Comparison of ENCODE assay signal across 21 cellular contexts in genomic region chr9:112494153-112494552, GRCh38. TPM values are rescaled to one million over a fixed set of nuclear protein-coding genes. Genes with fewer than 3 reads are reported as not detected.
DNase-seq lines count a peak whose midpoint lies in the region; ATAC-seq lines count a peak whose summit lies in the region.
"Had no signal": no experiment of that assay in that cellular context is flagged by ENCODE, and none has a peak within 500 bp of the region (broad histone marks: within the 10 kb centered on the region; RNA-seq: fewer than 3 reads in every experiment).

No MANE protein-coding gene starts in this region.

- H3K4me3 Mint-ChIP-seq in stimulated activated effector memory CD8-positive, alpha-beta T cell treated with anti-CD3 and anti-CD28 coated beads, Interleukin-12 subunit alpha, Interleukin-12 subunit beta, amount 100 ng/mL, for 72 hours, result no peak overlapping the region

- peaks cover 33% of the 10 kb centered on the region for H3K4me1 ChIP-seq in Karpas-422 (ENCODE audit: low read length)
- H3K4me1 ChIP-seq in adipocyte (ENCODE audit: control insufficient read depth, insufficient read depth, low read length), result peaks cover 9% of the 10 kb centered on the region

- H3K9me3 ChIP-seq in Karpas-422 (ENCODE audit: low read length) (no peaks in the 10 kb centered on the region), adipocyte (ENCODE audit: control insufficient read depth, low read length) (peaks cover 26% of the 10 kb centered on the region)

- peaks cover 100% of the 10 kb centered on the region for H3K79me2 ChIP-seq in Karpas-422 (ENCODE audit: low read length)

- peaks cover 11% of the 10 kb centered on the region for H3K9me3 Mint-ChIP-seq in stimulated activated effector memory CD8-positive, alpha-beta T cell treated with anti-CD3 and anti-CD28 coated beads, Interleukin-12 subunit alpha, Interleukin-12 subunit beta, amount 100 ng/mL, for 72 hours

- H3K4me2 ChIP-seq in Karpas-422 (ENCODE audit: low read depth, low read length, poor library complexity, severe bottlenecking), result no peak overlapping the region
- H3K4me2 ChIP-seq: KMS-11 had no signal

- H3K36me3 Mint-ChIP-seq in stimulated activated effector memory CD8-positive, alpha-beta T cell treated with anti-CD3 and anti-CD28 coated beads, Interleukin-12 subunit alpha, Interleukin-12 subunit beta, amount 100 ng/mL, for 72 hours, result peaks cover 8% of the 10 kb centered on the region

- peak; percentile 7 for DNase-seq in NCI-H510A treated with DMSO at 0.1 percent for 48 hours (lab: John Stamatoyannopoulos, UW)
- DNase-seq in NCI-H510A (lab: John Stamatoyannopoulos, UW), result no peak
- DNase-seq in Karpas-422, result no peak
- DNase-seq in adipocyte (ENCODE audit: low read depth), result no peak
- no peak for DNase-seq in stimulated activated effector memory CD8-positive, alpha-beta T cell treated with anti-CD3 and anti-CD28 coated beads, Interleukin-12 subunit alpha, Interleukin-12 subunit beta, amount 100 ng/mL, for 72 hours (ENCODE audit: low spot score in 2 of 2)
- no peak for DNase-seq in mucosa of gallbladder (ENCODE audit: low spot score)
- no peak for DNase-seq in SW480 (ENCODE audit: low spot score)
- DNase-seq in activated CD4-positive, alpha-beta T cell treated with anti-CD3 and anti-CD28 coated beads for 48 hours, result no peak
- DNase-seq: AML-193; C1 segment of cervical spinal cord; CD8-positive, alpha-beta memory T cell; GDM1; NCI-H1417 treated with DMSO at 0.1 percent for 48 hours; NCI-H187; NCI-H2107; NCI-H2227 treated with DMSO at 0.1 percent for 48 hours; NCI-H524 treated with DMSO at 0.1 percent for 48 hours; RPMI8226; SHP77; SW 1271 had no signal

- peak overlapping the region; percentile 27 for H3K27ac Mint-ChIP-seq in stimulated activated effector memory CD8-positive, alpha-beta T cell treated with anti-CD3 and anti-CD28 coated beads, Interleukin-12 subunit alpha, Interleukin-12 subunit beta, amount 100 ng/mL, for 72 hours

- H3K27ac ChIP-seq in Karpas-422 (ENCODE audit: low read length), result peak overlapping the region; percentile 12; the same call in 1 of the 2 replicates
- H3K27ac ChIP-seq: KMS-11 had no signal

- H3K4me3 ChIP-seq in Karpas-422 (ENCODE audit: low read length), result no peak overlapping the region
- peak overlapping the region; percentile 24 for H3K4me3 ChIP-seq in adipocyte (ENCODE audit: low read length)

- no peaks in the 10 kb centered on the region for H3K4me1 Mint-ChIP-seq in stimulated activated effector memory CD8-positive, alpha-beta T cell treated with anti-CD3 and anti-CD28 coated beads, Interleukin-12 subunit alpha, Interleukin-12 subunit beta, amount 100 ng/mL, for 72 hours

- H4K20me1 ChIP-seq in Karpas-422 (ENCODE audit: insufficient read depth, low read depth, low read length), result no peaks in the 10 kb centered on the region

- H3K9ac ChIP-seq in Karpas-422 (ENCODE audit: low read length) (no peak overlapping the region), adipocyte (ENCODE audit: low read length) (no peak overlapping the region)
- H3K9ac ChIP-seq: KMS-11 had no signal

- no peak overlapping the region for H2AFZ ChIP-seq in Karpas-422 (ENCODE audit: low read length)

- no peaks in the 10 kb centered on the region for H3K9me2 ChIP-seq in Karpas-422 (replicated peaks; ENCODE audit: insufficient read depth, low read length)

- H3K27me3 ChIP-seq in Karpas-422 (ENCODE audit: low read length) (no peaks in the 10 kb centered on the region), adipocyte (replicated peaks; ENCODE audit: control insufficient read depth, insufficient read depth, low read length) (no peaks in the 10 kb centered on the region)

- peaks cover 65% of the 10 kb centered on the region for H3K36me3 ChIP-seq in Karpas-422 (ENCODE audit: insufficient read depth, low read length)
- no peaks in the 10 kb centered on the region for H3K36me3 ChIP-seq in adipocyte (ENCODE audit: control insufficient read depth, insufficient read depth, low read length, severe bottlenecking)

- ATAC-seq in stimulated activated effector memory CD8-positive, alpha-beta T cell treated with anti-CD3 and anti-CD28 coated beads, Interleukin-12 subunit alpha, Interleukin-12 subunit beta, amount 100 ng/mL, for 72 hours, result no peak

RNA-seq across cellular contexts. Expression of gene KIAA1958, which starts 7.5 kb away (rescaled TPM):
- 28.5 and 44.7 TPM in 2 replicates for total RNA-seq in Karpas-422 (2014; rRNA removed; shearing (Covaris generic); ENCODE audit: low replicate concordance)
- total RNA-seq in mucosa of gallbladder, result 11.3 TPM
